In the genomic region with DNA sequence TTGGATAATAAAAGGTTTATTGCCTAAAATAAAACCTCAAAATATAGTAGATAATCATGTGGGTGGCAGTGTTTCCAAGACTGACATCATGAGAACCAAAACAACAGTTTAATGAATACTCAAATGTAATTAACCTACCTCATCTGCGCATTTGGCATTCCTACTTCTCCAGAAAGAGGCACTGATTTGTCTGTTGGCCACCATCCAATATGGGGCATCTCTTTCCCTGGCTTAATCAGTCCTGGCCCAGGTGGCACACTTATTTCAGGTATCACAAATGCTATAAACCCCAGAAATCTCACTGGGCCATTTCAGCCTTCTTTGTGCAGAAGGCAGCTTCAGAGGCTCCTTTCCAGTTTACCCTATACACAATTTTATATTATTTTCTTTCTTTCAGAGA, we compare ENCODE assay signal across 21 cellular contexts.
DNase-seq lines count a peak whose midpoint lies in the region; ATAC-seq and TF ChIP-seq lines count a peak whose summit lies in the region.
"Had no signal": no experiment of that assay in that cellular context is flagged by ENCODE, and none has a peak within 500 bp of the region (broad histone marks: within the 10 kb centered on the region; RNA-seq: fewer than 3 reads in every experiment).

No MANE protein-coding gene starts in this region.

- H3K4me3 Mint-ChIP-seq in activated T-cell treated with anti-CD3 and anti-CD28 coated beads, Interleukin-2, amount 50 U/mL, for 24 hours = no peak overlapping the region
- H3K4me3 Mint-ChIP-seq in natural killer cell = no peak overlapping the region
- H3K4me3 Mint-ChIP-seq: B cell, H9, HFFc6 had no signal

- H3K9me3 ChIP-seq in BE2C = no peaks in the 10 kb centered on the region

- H3K27me3 ChIP-seq in BE2C (no peaks in the 10 kb centered on the region), dorsolateral prefrontal cortex (no peaks in the 10 kb centered on the region)

- TF ChIP-seq CTCF in BE2C (IDR thresholded peaks at IDR 0.05; ENCODE audit: low read depth, low read length) (no peak), dorsolateral prefrontal cortex (IDR thresholded peaks at IDR 0.05 in 54 of 56, conservative IDR thresholded peaks at IDR 0.05 in 2 of 56; ENCODE audit: low read depth in 1 of 56, partially characterized antibody in 56 of 56) (no peak), natural killer cell (IDR thresholded peaks at IDR 0.05) (no peak)

- H3K4me1 Mint-ChIP-seq in activated T-cell treated with anti-CD3 and anti-CD28 coated beads, Interleukin-2, amount 50 U/mL, for 24 hours (ENCODE audit: low read depth) = no peaks in the 10 kb centered on the region
- H3K4me1 Mint-ChIP-seq in natural killer cell = no peaks in the 10 kb centered on the region
- H3K4me1 Mint-ChIP-seq: B cell had no signal

- intact Hi-C loops in dorsolateral prefrontal cortex (cut with DNase I) (no loop called here), natural killer cell (cut with micrococcal nuclease) (no loop called here)

- H3K27ac ChIP-seq in angular gyrus (ENCODE audit: low read depth, low read length) (peak overlapping the region; percentile 64), dorsolateral prefrontal cortex (peak overlapping the region in 54 of 59 donors; percentile 12 to 90 (median 76))
- H3K27ac ChIP-seq: GM23248 had no signal

- no peaks in the 10 kb centered on the region for H3K36me3 Mint-ChIP-seq in activated T-cell treated with anti-CD3 and anti-CD28 coated beads, Interleukin-2, amount 50 U/mL, for 24 hours (ENCODE audit: low read depth)
- no peaks in the 10 kb centered on the region for H3K36me3 Mint-ChIP-seq in natural killer cell

- peaks cover 25% of the 10 kb centered on the region for H3K4me1 ChIP-seq in BE2C

- no peaks in the 10 kb centered on the region for H3K27me3 Mint-ChIP-seq in activated T-cell treated with anti-CD3 and anti-CD28 coated beads, Interleukin-2, amount 50 U/mL, for 24 hours
- peaks cover 0 to 6% of the 10 kb centered on the region in 2 donors for H3K27me3 Mint-ChIP-seq in natural killer cell (ENCODE audit: low read depth in 2 of 2)
- H3K27me3 Mint-ChIP-seq: B cell had no signal

- H3K4me3 ChIP-seq in BE2C (ENCODE audit: low read depth, low read length) (no peak overlapping the region), dorsolateral prefrontal cortex (no peak overlapping the region)
- H3K4me3 ChIP-seq: GM23248 had no signal

- DNase-seq in NCI-H1105 treated with DMSO at 0.1 percent for 48 hours (lab: John Stamatoyannopoulos, UW) (peak; percentile 66), NCI-H1105 (lab: John Stamatoyannopoulos, UW) (no peak), BE2C (peak; percentile 41), dorsolateral prefrontal cortex (peak in 1 of 10 donors; percentile 84), germinal center (ENCODE audit: low spot score) (no peak), natural killer cell (no peak)
- no peak for DNase-seq in activated T-cell treated with anti-CD3 and anti-CD28 coated beads, Interleukin-2, amount 50 U/mL, for 24 hours
- DNase-seq: DND-41, GM23248, H9, HFFc6, Karpas-422, MV-4-11, NCI-H1436, NCI-H2029, NCI-H2227 treated with DMSO at 0.1 percent for 48 hours, NCI-H510A treated with DMSO at 0.1 percent for 48 hours, NCI-H82, Right ventricle myocardium superior had no signal

- no peak for ATAC-seq in natural killer cell

- no peaks in the 10 kb centered on the region for H3K9me3 Mint-ChIP-seq in activated T-cell treated with anti-CD3 and anti-CD28 coated beads, Interleukin-2, amount 50 U/mL, for 24 hours
- no peaks in the 10 kb centered on the region for H3K9me3 Mint-ChIP-seq in natural killer cell
- H3K9me3 Mint-ChIP-seq: H9, HFFc6 had no signal

- H3K27ac Mint-ChIP-seq in activated T-cell treated with anti-CD3 and anti-CD28 coated beads, Interleukin-2, amount 50 U/mL, for 24 hours = no peak overlapping the region
- H3K27ac Mint-ChIP-seq in natural killer cell = no peak overlapping the region
- H3K27ac Mint-ChIP-seq: B cell, H9, HFFc6 had no signal

- no peaks in the 10 kb centered on the region for H3K36me3 ChIP-seq in BE2C

Comparison
In these comparisons a context has a peak if more than half of its experiments do, and no peak if none do; other contexts are left out.
1. DNase-seq: peak in NCI-H1105 treated with DMSO at 0.1 percent for 48 hours (single experiment) and BE2C (single experiment); none in NCI-H1105 (single experiment), activated T-cell treated with anti-CD3 and anti-CD28 coated beads, Interleukin-2, amount 50 U/mL, for 24 hours (single experiment), germinal center (single experiment) and natural killer cell (single experiment).